ENCODE assay signal across 9 cellular contexts in genomic region chr14:55333785-55334485, GRCh38.
DNase-seq lines count a peak whose midpoint lies in the region; ATAC-seq and FAIRE-seq lines count a peak whose summit lies in the region.
"Had no signal": no experiment of that assay in that cellular context is flagged by ENCODE, and none has a peak within 500 bp of the region (broad histone marks: within the 10 kb centered on the region; RNA-seq: fewer than 3 reads in every experiment).

No MANE protein-coding gene starts in this region.

- no peaks in the 10 kb centered on the region for H3K9me3 Mint-ChIP-seq in activated T-helper 1 cell treated with anti-CD3 and anti-CD28 coated beads, Interleukin-12 subunit alpha, Interleukin-12 subunit beta, Interleukin-2, Interleukin-4 antibody, amounts not matched to agents 30 ng/mL and 10 ng/mL and 1 ng/mL, durations not matched to agents 14 hours and 24 hours and 36 hours

- no peak overlapping the region for H3K4me3 ChIP-seq in muscle layer of duodenum (ENCODE audit: low read depth in 1 of 2, low read length in 2 of 2)

- H3K27me3 Mint-ChIP-seq in activated T-helper 1 cell treated with anti-CD3 and anti-CD28 coated beads, Interleukin-12 subunit alpha, Interleukin-12 subunit beta, Interleukin-2, Interleukin-4 antibody, amounts not matched to agents 30 ng/mL and 10 ng/mL and 1 ng/mL, durations not matched to agents 14 hours and 24 hours and 36 hours (ENCODE audit: insufficient read depth): no peaks in the 10 kb centered on the region

- peak; percentile 68 for FAIRE-seq in GM18507 (lab: Jason Lieb, UNC)

- H3K4me3 Mint-ChIP-seq in activated T-helper 1 cell treated with anti-CD3 and anti-CD28 coated beads, Interleukin-12 subunit alpha, Interleukin-12 subunit beta, Interleukin-2, Interleukin-4 antibody, amounts not matched to agents 30 ng/mL and 10 ng/mL and 1 ng/mL, durations not matched to agents 14 hours and 24 hours and 36 hours: peak overlapping the region; percentile 62

- intact Hi-C loops in activated T-helper 1 cell treated with anti-CD3 and anti-CD28 coated beads, Interleukin-12 subunit alpha, Interleukin-12 subunit beta, Interleukin-2, Interleukin-4 antibody, amounts not matched to agents 30 ng/mL and 10 ng/mL and 1 ng/mL, durations not matched to agents 14 hours and 24 hours and 36 hours (cut with micrococcal nuclease): loop anchor here (5.0 kb wide), 1 partner anchor 122 kb away; no protein-coding TSS in a partner anchor

- H3K36me3 Mint-ChIP-seq in activated T-helper 1 cell treated with anti-CD3 and anti-CD28 coated beads, Interleukin-12 subunit alpha, Interleukin-12 subunit beta, Interleukin-2, Interleukin-4 antibody, amounts not matched to agents 30 ng/mL and 10 ng/mL and 1 ng/mL, durations not matched to agents 14 hours and 24 hours and 36 hours (ENCODE audit: low read depth): peaks cover 14% of the 10 kb centered on the region

- H3K4me1 ChIP-seq in muscle layer of duodenum (ENCODE audit: control insufficient read depth in 1 of 2, insufficient read depth in 2 of 2, low read length in 2 of 2): peaks cover 15 to 19% of the 10 kb centered on the region in 2 donors

- no peaks in the 10 kb centered on the region for H3K9me3 ChIP-seq in muscle layer of duodenum (ENCODE audit: control insufficient read depth in 1 of 2, low read length in 2 of 2)
- H3K9me3 ChIP-seq: heart left ventricle had no signal

- no peak for DNase-seq in GM18507 (ENCODE audit: extremely low spot score, insufficient read length, low read depth)
- DNase-seq in activated T-helper 1 cell treated with anti-CD3 and anti-CD28 coated beads, Interleukin-12 subunit alpha, Interleukin-12 subunit beta, Interleukin-2, Interleukin-4 antibody, amounts not matched to agents 30 ng/mL and 10 ng/mL and 1 ng/mL, durations not matched to agents 14 hours and 24 hours and 36 hours (ENCODE audit: low spot score): no peak
- DNase-seq in COLO829 (ENCODE audit: low spot score): no peak
- no peak for DNase-seq in NK-92 treated with Interleukin-12 subunit alpha and Interleukin-12 subunit beta, amount 100 ng/mL, for 24 hours (lab: John Stamatoyannopoulos, UW)
- no peak for DNase-seq in NCI-H446 (lab: John Stamatoyannopoulos, UW)
- DNase-seq: heart left ventricle had no signal

- peak; percentile 53 for ATAC-seq in HG02798 (IDR thresholded peaks at IDR 0.05; ENCODE audit: poor library complexity, unreplicated experiment)
- no peak for ATAC-seq in HG03039 (IDR thresholded peaks at IDR 0.05; ENCODE audit: unreplicated experiment)

- peak overlapping the region; percentile 15 for H3K27ac ChIP-seq in muscle layer of duodenum (ENCODE audit: low read length)

- H3K36me3 ChIP-seq in muscle layer of duodenum (ENCODE audit: control insufficient read depth in 1 of 2, insufficient read depth in 2 of 2, low read length in 2 of 2): no peaks in the 10 kb centered on the region
- H3K36me3 ChIP-seq: heart left ventricle had no signal

- peak overlapping the region; percentile 77 for H3K27ac Mint-ChIP-seq in activated T-helper 1 cell treated with anti-CD3 and anti-CD28 coated beads, Interleukin-12 subunit alpha, Interleukin-12 subunit beta, Interleukin-2, Interleukin-4 antibody, amounts not matched to agents 30 ng/mL and 10 ng/mL and 1 ng/mL, durations not matched to agents 14 hours and 24 hours and 36 hours

- no peaks in the 10 kb centered on the region for H3K27me3 ChIP-seq in muscle layer of duodenum (ENCODE audit: low read depth, low read length)
- H3K27me3 ChIP-seq: heart left ventricle had no signal

- peaks cover 85% of the 10 kb centered on the region for H3K4me1 Mint-ChIP-seq in activated T-helper 1 cell treated with anti-CD3 and anti-CD28 coated beads, Interleukin-12 subunit alpha, Interleukin-12 subunit beta, Interleukin-2, Interleukin-4 antibody, amounts not matched to agents 30 ng/mL and 10 ng/mL and 1 ng/mL, durations not matched to agents 14 hours and 24 hours and 36 hours (ENCODE audit: low read depth)
